Comparison of ENCODE assay signal across 9 cellular contexts in genomic region chr4:48015678-48016077, GRCh38. TPM values are rescaled to one million over a fixed set of nuclear protein-coding genes. Genes with fewer than 3 reads are reported as not detected.
DNase-seq lines count a peak whose midpoint lies in the region; ATAC-seq and TF ChIP-seq lines count a peak whose summit lies in the region.
"Had no signal": no experiment of that assay in that cellular context is flagged by ENCODE, and none has a peak within 500 bp of the region (broad histone marks: within the 10 kb centered on the region; RNA-seq: fewer than 3 reads in every experiment).

No MANE protein-coding gene starts in this region.

- DNase-seq in activated T-cell treated with anti-CD3 and anti-CD28 coated beads, Interleukin-2, amount 50 U/mL, for 24 hours = no peak
- no peak for DNase-seq in activated T-cell treated with anti-CD3 and anti-CD28 coated beads, Interleukin-2, amount 50 U/mL, for 1 hour
- DNase-seq in activated naive CD8-positive, alpha-beta T cell treated with anti-CD3 and anti-CD28 coated beads for 36 hours = no peak
- DNase-seq in left lobe of liver (ENCODE audit: low spot score) = peak; percentile 66
- no peak for DNase-seq in thyroid gland
- no peak for DNase-seq in trophoblast cell
- no peak for DNase-seq in pons (ENCODE audit: low spot score)

- H3K27ac ChIP-seq in thyroid gland (peak overlapping the region in 2 of 3 donors; percentile 73 to 82), trophoblast cell (ENCODE audit: low read depth, low read length) (no peak overlapping the region)

- H4K8ac ChIP-seq in trophoblast cell (ENCODE audit: low read depth, low read length) = no peak overlapping the region

- H3K36me3 Mint-ChIP-seq in activated T-cell treated with anti-CD3 and anti-CD28 coated beads, Interleukin-2, amount 50 U/mL, for 24 hours (ENCODE audit: low read depth) = no peaks in the 10 kb centered on the region
- no peaks in the 10 kb centered on the region for H3K36me3 Mint-ChIP-seq in activated naive CD8-positive, alpha-beta T cell treated with anti-CD3 and anti-CD28 coated beads for 36 hours

- H3K4me1 ChIP-seq in thyroid gland (peaks cover 0 to 9% of the 10 kb centered on the region in 2 donors), trophoblast cell (ENCODE audit: control insufficient read depth in 1 of 2, insufficient read depth in 2 of 2, low read length in 2 of 2) (no peaks in the 10 kb centered on the region)

- H3K27me3 Mint-ChIP-seq in activated T-cell treated with anti-CD3 and anti-CD28 coated beads, Interleukin-2, amount 50 U/mL, for 24 hours = peaks cover 24% of the 10 kb centered on the region
- peaks cover 31% of the 10 kb centered on the region for H3K27me3 Mint-ChIP-seq in activated naive CD8-positive, alpha-beta T cell treated with anti-CD3 and anti-CD28 coated beads for 36 hours

- H3K4me3 ChIP-seq in thyroid gland (replicated peaks in 1 of 3) (no peak overlapping the region), trophoblast cell (ENCODE audit: low read depth, low read length) (no peak overlapping the region)

- peak overlapping the region; percentile 85 for H3K4me3 Mint-ChIP-seq in activated T-cell treated with anti-CD3 and anti-CD28 coated beads, Interleukin-2, amount 50 U/mL, for 24 hours
- peak overlapping the region; percentile 81 for H3K4me3 Mint-ChIP-seq in activated naive CD8-positive, alpha-beta T cell treated with anti-CD3 and anti-CD28 coated beads for 36 hours

- H3K36me3 ChIP-seq in thyroid gland (no peaks in the 10 kb centered on the region), trophoblast cell (ENCODE audit: control insufficient read depth in 1 of 2, insufficient read depth in 2 of 2, low read length in 2 of 2) (no peaks in the 10 kb centered on the region)

- TF ChIP-seq CTCF in thyroid gland (IDR thresholded peaks at IDR 0.05) = no peak

- no peak overlapping the region for H3K4me2 ChIP-seq in trophoblast cell (ENCODE audit: low read length)

- H4K12ac ChIP-seq in trophoblast cell (ENCODE audit: low read depth, low read length) = no peak overlapping the region

- H3K79me2 ChIP-seq in trophoblast cell (ENCODE audit: control insufficient read depth, insufficient read depth, low read length, poor library complexity) = no peaks in the 10 kb centered on the region

- H3K18ac ChIP-seq in trophoblast cell (ENCODE audit: low read length) = no peak overlapping the region

- H3K27ac Mint-ChIP-seq in activated T-cell treated with anti-CD3 and anti-CD28 coated beads, Interleukin-2, amount 50 U/mL, for 24 hours = no peak overlapping the region
- no peak overlapping the region for H3K27ac Mint-ChIP-seq in activated naive CD8-positive, alpha-beta T cell treated with anti-CD3 and anti-CD28 coated beads for 36 hours

- intact Hi-C loops in thyroid gland (cut with DNase I) = no loop called here

- H4K91ac ChIP-seq in trophoblast cell (ENCODE audit: low read depth, low read length) = no peak overlapping the region

- 95% methylated on average over 5 of the region's 5 CpGs for WGBS in thyroid gland, 2 donors
- WGBS in trophoblast cell (ENCODE audit: extremely low coverage, insufficient coverage, insufficient read length) = no CpG with 5 or more reads among the region's 5 CpGs

- ATAC-seq in left lobe of liver = peak; percentile 45
- no peak for ATAC-seq in HG03521 (IDR thresholded peaks at IDR 0.05; ENCODE audit: unreplicated experiment)

- H3K4me1 Mint-ChIP-seq in activated T-cell treated with anti-CD3 and anti-CD28 coated beads, Interleukin-2, amount 50 U/mL, for 24 hours (ENCODE audit: low read depth) = peaks cover 42% of the 10 kb centered on the region
- H3K4me1 Mint-ChIP-seq in activated naive CD8-positive, alpha-beta T cell treated with anti-CD3 and anti-CD28 coated beads for 36 hours = peaks cover 19% of the 10 kb centered on the region

- no peak overlapping the region for H3K23ac ChIP-seq in trophoblast cell (ENCODE audit: low read length)

- no peak overlapping the region for H2AK5ac ChIP-seq in trophoblast cell (ENCODE audit: low read length)

- H3K9me3 Mint-ChIP-seq in activated T-cell treated with anti-CD3 and anti-CD28 coated beads, Interleukin-2, amount 50 U/mL, for 24 hours = no peaks in the 10 kb centered on the region
- H3K9me3 Mint-ChIP-seq in activated naive CD8-positive, alpha-beta T cell treated with anti-CD3 and anti-CD28 coated beads for 36 hours = no peaks in the 10 kb centered on the region

- no peak overlapping the region for H2BK120ac ChIP-seq in trophoblast cell (ENCODE audit: insufficient read depth, low read length, poor library complexity)

- H2BK5ac ChIP-seq in trophoblast cell (ENCODE audit: low read depth, low read length, poor library complexity) = no peak overlapping the region

- no peak overlapping the region for H2BK12ac ChIP-seq in trophoblast cell (ENCODE audit: low read length)

- no peak for TF ChIP-seq POLR2A in thyroid gland (IDR thresholded peaks at IDR 0.05)

- no peak overlapping the region for H3K14ac ChIP-seq in trophoblast cell (ENCODE audit: low read length)

- no peak overlapping the region for H3K4ac ChIP-seq in trophoblast cell (ENCODE audit: low read depth, low read length)

- no peak overlapping the region for H2AFZ ChIP-seq in trophoblast cell (ENCODE audit: insufficient read depth, low read length, poor library complexity)

- H3K9ac ChIP-seq in trophoblast cell (ENCODE audit: low read length) = no peak overlapping the region

- H3K27me3 ChIP-seq in thyroid gland (no peaks in the 10 kb centered on the region), trophoblast cell (ENCODE audit: insufficient read depth, low read length) (no peaks in the 10 kb centered on the region)

- peaks cover 5% of the 10 kb centered on the region for H3K79me1 ChIP-seq in trophoblast cell (ENCODE audit: low read length)

- no peaks in the 10 kb centered on the region for H3K9me3 ChIP-seq in thyroid gland
- H3K9me3 ChIP-seq in trophoblast cell (ENCODE audit: insufficient read depth, low read depth, low read length) = peaks cover under 1% of the 10 kb centered on the region

RNA-seq across cellular contexts. Expression of gene CNGA1, which starts 0.8 kb away (rescaled TPM):
- under 1 TPM; 0.34 to 0.64 TPM for total RNA-seq in activated naive CD8-positive, alpha-beta T cell treated with anti-CD3 and anti-CD28 coated beads for 36 hours
- total RNA-seq in left lobe of liver (13.7 TPM), thyroid gland (1 to 10 TPM in 1 of 4 donors, under 1 TPM in 2, not detected in 1; 0.34 to 1.8 (median 0.94) TPM)
- polyA plus RNA-seq in trophoblast cell (2013) = 0.16 and 0.19 TPM in 2 replicates
- total RNA-seq: IMR-90 had no signal
- polyA plus RNA-seq: IMR-90 had no signal

RNA-seq across cellular contexts. Expression of gene NIPAL1, which starts 0.9 kb away (rescaled TPM):
- 1 to 10 TPM; 1.8 to 2.9 TPM for total RNA-seq in activated naive CD8-positive, alpha-beta T cell treated with anti-CD3 and anti-CD28 coated beads for 36 hours
- total RNA-seq in left lobe of liver (11.6 TPM), thyroid gland (10 to 100 TPM in 1 of 4 donors, 1 to 10 TPM in 3; 3.5 to 10.1 (median 3.7) TPM)
- polyA plus RNA-seq in trophoblast cell (2013) = 3.9 and 4.5 TPM in 2 replicates
